In genomic region chr3:13549513-13550256, GRCh38 we compare ENCODE assay signal across 10 cellular contexts. TPM values are rescaled to one million over a fixed set of nuclear protein-coding genes. Genes with fewer than 3 reads are reported as not detected.
DNase-seq lines count a peak whose midpoint lies in the region; ATAC-seq, FAIRE-seq and TF ChIP-seq lines count a peak whose summit lies in the region.
"Had no signal": no experiment of that assay in that cellular context is flagged by ENCODE, and none has a peak within 500 bp of the region (broad histone marks: within the 10 kb centered on the region; RNA-seq: fewer than 3 reads in every experiment).

No MANE protein-coding gene starts in this region.

- no peaks in the 10 kb centered on the region for H3K36me3 Mint-ChIP-seq in effector memory CD8-positive, alpha-beta T cell (ENCODE audit: insufficient read depth)
- H3K36me3 Mint-ChIP-seq in nephron (ENCODE audit: low read depth): no peaks in the 10 kb centered on the region

- WGBS in HepG2 (ENCODE audit: low lambda C conversion rate): 63% methylated on average over 19 of the region's 21 CpGs
- WGBS in right lobe of liver (ENCODE audit: insufficient coverage, low coverage, low lambda C conversion rate, missing lambda C conversion rate): 57% methylated on average over 4 of the region's 21 CpGs

- no peak for ATAC-seq in HepG2
- ATAC-seq in right lobe of liver: no peak
- ATAC-seq in effector memory CD8-positive, alpha-beta T cell (replicated peaks): peak; percentile 72
- ATAC-seq in HG03139 (IDR thresholded peaks at IDR 0.05; ENCODE audit: unreplicated experiment): no peak
- ATAC-seq: Panc1 had no signal

- CTCF ChIA-PET in HepG2 (lab: Yijun Ruan, JAX; ENCODE audit: low intra/inter-chr PET ratio, low total read pairs): no interaction called here

- no peaks in the 10 kb centered on the region for H3K79me2 ChIP-seq in HepG2 (ENCODE audit: insufficient read depth, low read length)

- POLR2A ChIA-PET in HepG2 (lab: Yijun Ruan, JAX): no interaction called here

- H3K36me3 ChIP-seq in HepG2 (replicated peaks in 1 of 2; ENCODE audit: control insufficient read depth in 1 of 2, insufficient read depth in 2 of 2, low read length in 2 of 2) (no peaks in the 10 kb centered on the region), right lobe of liver (no peaks in the 10 kb centered on the region)

- H3K4me1 Mint-ChIP-seq in effector memory CD8-positive, alpha-beta T cell (ENCODE audit: low read depth in 2 of 2): peaks cover 15 to 18% of the 10 kb centered on the region in 2 donors
- H3K4me1 Mint-ChIP-seq in nephron: peaks cover 31% of the 10 kb centered on the region

- no peaks in the 10 kb centered on the region for H3K9me3 ChIP-seq in HepG2 (ENCODE audit: low read length)
- no peaks in the 10 kb centered on the region for H3K9me3 ChIP-seq in right lobe of liver

- no peak for TF ChIP-seq RAD21 in HepG2 (CRISPR knock-in tag; IDR thresholded peaks at IDR 0.05)

- in situ Hi-C loops in HepG2 (cut with HindIII; ENCODE audit: extremely low pct_ligation_motif_present, low pct_unique_long_range_greater_than_20kb): no loop called here

- intact Hi-C loops in HepG2 (cut with micrococcal nuclease; ENCODE audit: unreplicated experiment): no loop called here
- intact Hi-C loops in right lobe of liver (cut with DNase I): no loop called here

- H3K4me1 ChIP-seq in HepG2 (ENCODE audit: insufficient read depth, low read length) (no peaks in the 10 kb centered on the region), right lobe of liver (no peaks in the 10 kb centered on the region)

- no TSS peak for BruUV-seq in HepG2 (replicated peaks; lab: Mats Ljungman, UMichigan)

- H4K20me1 ChIP-seq in HepG2 (ENCODE audit: insufficient read depth, low read length): peaks cover 3% of the 10 kb centered on the region; the same call in 1 of the 2 replicates

- H3K4me2 ChIP-seq in HepG2 (ENCODE audit: low read depth, low read length): no peak overlapping the region

- no peak for TF ChIP-seq EP300 in HepG2 (IDR thresholded peaks at IDR 0.05; ENCODE audit: low read depth in 2 of 2, low read length in 2 of 2)
- TF ChIP-seq EP300 in HepG2 (CRISPR knock-in tag; IDR thresholded peaks at IDR 0.05; ENCODE audit: borderline replicate concordance): no peak

- no peak overlapping the region for H3K9ac ChIP-seq in HepG2 (ENCODE audit: insufficient read depth, low read depth, low read length)

- H3K27ac Mint-ChIP-seq in effector memory CD8-positive, alpha-beta T cell: peak overlapping the region in 1 of 2 donors; percentile 1
- H3K27ac Mint-ChIP-seq in nephron: peak overlapping the region in 1 of 3 experiments; percentile 7

- H3K4me3 ChIP-seq in HepG2 (replicated peaks in 1 of 3; ENCODE audit: insufficient read depth in 1 of 3, low read depth in 2 of 3, low read length in 3 of 3) (no peak overlapping the region), right lobe of liver (no peak overlapping the region)

- peak overlapping the region; percentile 66 to 69 for H3K4me3 Mint-ChIP-seq in effector memory CD8-positive, alpha-beta T cell
- peak overlapping the region; percentile 75 to 81 (median 79) for H3K4me3 Mint-ChIP-seq in nephron

- TF ChIP-seq CTCF in HepG2 (CRISPR knock-in tag; IDR thresholded peaks at IDR 0.05): no peak
- no peak for TF ChIP-seq CTCF in right lobe of liver (IDR thresholded peaks at IDR 0.05)
- TF ChIP-seq CTCF in nephron (IDR thresholded peaks at IDR 0.05; ENCODE audit: unreplicated experiment in 3 of 3): no peak

- H3K27me3 Mint-ChIP-seq in effector memory CD8-positive, alpha-beta T cell: peaks cover 59 to 95% of the 10 kb centered on the region in 2 donors
- H3K27me3 Mint-ChIP-seq in nephron (ENCODE audit: low read depth): peaks cover 45% of the 10 kb centered on the region

- no peaks in the 10 kb centered on the region for H3K9me3 Mint-ChIP-seq in effector memory CD8-positive, alpha-beta T cell
- H3K9me3 Mint-ChIP-seq in nephron: no peaks in the 10 kb centered on the region

- H3K27ac ChIP-seq in HepG2 (ENCODE audit: extremely low read length, insufficient read depth, low read length): no peak overlapping the region
- H3K27ac ChIP-seq in right lobe of liver: no peak overlapping the region

- DNase-seq in HepG2 (ENCODE audit: low spot score): no peak
- DNase-seq in right lobe of liver: no peak
- no peak for DNase-seq in effector memory CD8-positive, alpha-beta T cell
- no peak for DNase-seq in frontal cortex (ENCODE audit: low spot score in 2 of 2)
- DNase-seq in DMS53 treated with DMSO at 0.1 percent for 48 hours (lab: John Stamatoyannopoulos, UW; ENCODE audit: unreplicated experiment): no peak
- DNase-seq in KG1 (lab: John Stamatoyannopoulos, UW): no peak
- DNase-seq: islet precursor cell had no signal

- FAIRE-seq in HepG2 (lab: Jason Lieb, UNC) (no peak), frontal cortex (lab: Jason Lieb, UNC) (no peak)

- TF ChIP-seq POLR2A in HepG2 (IDR thresholded peaks at IDR 0.05; ENCODE audit: insufficient read depth in 1 of 2, low read depth in 2 of 2, low read length in 2 of 2) (no peak), right lobe of liver (IDR thresholded peaks at IDR 0.05) (no peak)

- no peak overlapping the region for H2AFZ ChIP-seq in HepG2 (ENCODE audit: low read length)

- H3K27me3 ChIP-seq in HepG2 (ENCODE audit: control insufficient read depth in 1 of 2, insufficient read depth in 2 of 2, low read length in 2 of 2): peaks cover 13 to 84% of the 10 kb centered on the region in 2 experiments
- peaks cover 0 to 19% of the 10 kb centered on the region in 2 donors for H3K27me3 ChIP-seq in right lobe of liver

TF ChIP-seq in HepG2, 621 proteins besides CTCF, POLR2A, EP300 and RAD21 (continues in another document):
- TF ChIP-seq RERE (CRISPR knock-in tag; IDR thresholded peaks at IDR 0.05; ENCODE audit: low read depth): no peak

RNA-seq across cellular contexts. Expression of gene FBLN2, which starts 0.8 kb away (rescaled TPM):
- total RNA-seq in HepG2 (2016; rRNA removed; fragmentation: Illumina TruSeq; extraction: Trizol): not detected in 2 replicates
- not detected in 2 replicates for total RNA-seq in HepG2 (2016; cell fraction: cytosol; rRNA removed; fragmentation: Illumina TruSeq; extraction: Trizol; ENCODE audit: low read depth)
- not detected in 2 replicates for total RNA-seq in HepG2 (2016; cell fraction: insoluble cytoplasmic fraction; rRNA removed; fragmentation: Illumina TruSeq; extraction: Trizol)
- not detected in 2 replicates for total RNA-seq in HepG2 (2016; cell fraction: membrane; rRNA removed; fragmentation: Illumina TruSeq; extraction: Trizol)
- total RNA-seq in HepG2 (2016; cell fraction: nucleus; rRNA removed; fragmentation: Illumina TruSeq; extraction: Trizol): not detected in 2 replicates
- 0.04 TPM in 1 of 2 replicates, not detected in the other for polyA plus RNA-seq in HepG2 (2011; rRNA removed)
- 0.04 TPM in 2 replicates for polyA plus RNA-seq in HepG2 (2011; cell fraction: cytosol; rRNA removed)
- polyA plus RNA-seq in HepG2 (2011; cell fraction: nucleus; rRNA removed): 0.02 and 0.05 TPM in 2 replicates
- 0.05 and 0.08 TPM in 2 replicates for polyA plus RNA-seq in HepG2 (2012)
- polyA plus RNA-seq in HepG2 (2016; cell fraction: cytosol; fragmentation: Illumina TruSeq; extraction: Trizol; ENCODE audit: low read depth): not detected in 2 replicates
- polyA plus RNA-seq in HepG2 (2016; cell fraction: insoluble cytoplasmic fraction; fragmentation: Illumina TruSeq; extraction: Trizol; ENCODE audit: low read depth): not detected in 2 replicates
- polyA plus RNA-seq in HepG2 (2016; cell fraction: membrane; fragmentation: Illumina TruSeq; extraction: Trizol; ENCODE audit: low read depth): not detected in 2 replicates
- not detected in 2 replicates for polyA plus RNA-seq in HepG2 (2016; cell fraction: nucleus; fragmentation: Illumina TruSeq; extraction: Trizol; ENCODE audit: insufficient read depth, low read depth)
- 0.06 and 0.12 TPM in 2 replicates for polyA minus RNA-seq in HepG2 (2011; rRNA and poly(A)+ RNA removed; ENCODE audit: low replicate concordance)
- polyA minus RNA-seq in HepG2 (2011; cell fraction: cytosol; rRNA and poly(A)+ RNA removed): not detected in 2 replicates
- polyA minus RNA-seq in HepG2 (2011; cell fraction: nucleus; rRNA and poly(A)+ RNA removed): 0.37 TPM in 1 of 2 replicates, not detected in the other
- 1 to 10 TPM; 1.9 to 4.0 (median 2.7) TPM for total RNA-seq in right lobe of liver
- 5.3 TPM for total RNA-seq in frontal cortex
